4 cellular contexts compared by ENCODE assay signal in the genomic region with DNA sequence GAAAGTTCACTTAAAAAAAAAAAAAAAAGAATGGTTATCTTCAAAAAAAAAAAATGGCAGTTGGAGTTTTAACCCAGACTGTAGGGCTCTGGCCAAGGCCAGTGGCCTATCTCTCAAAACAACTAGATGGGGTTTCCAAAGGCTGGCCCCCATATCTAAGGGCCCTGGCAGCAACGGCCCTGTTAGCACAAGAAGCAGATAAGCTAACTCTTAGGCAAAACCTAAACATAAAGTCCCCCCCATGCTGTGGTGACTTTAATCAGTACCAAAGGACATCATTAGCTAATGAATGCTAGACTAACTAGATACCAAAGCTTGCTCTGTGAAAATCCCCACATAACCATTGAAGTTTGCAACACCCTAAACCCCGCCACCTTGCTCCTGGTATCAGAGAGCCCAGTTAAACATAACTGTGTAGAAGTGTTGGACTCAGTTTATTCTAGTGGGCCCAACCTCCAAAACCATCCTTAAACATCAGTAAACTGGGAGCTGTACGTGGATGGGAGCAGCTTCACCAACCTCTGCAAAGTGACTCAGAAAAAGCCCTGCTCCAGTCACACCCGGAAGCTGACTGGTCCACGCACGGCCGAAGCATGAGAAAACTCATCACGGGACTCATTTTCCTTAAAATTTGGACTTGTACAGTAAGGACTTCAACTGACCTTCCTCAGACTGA. TPM values are rescaled to one million over a fixed set of nuclear protein-coding genes. Genes with fewer than 3 reads are reported as not detected.
"Had no signal": no experiment of that assay in that cellular context is flagged by ENCODE, and none has a peak within 500 bp of the region (broad histone marks: within the 10 kb centered on the region; RNA-seq: fewer than 3 reads in every experiment).

No MANE protein-coding gene starts in this region.

RNA-seq across cellular contexts. Expression of gene ADCY10, which starts 47.1 kb away (rescaled TPM):
- total RNA-seq: kidney epithelial cell, lung microvascular endothelial cell, myocyte had no signal
- polyA plus RNA-seq: naive thymus-derived CD8-positive, alpha-beta T cell had no signal
